ENCODE assay signal across 8 cellular contexts in the genomic region with DNA sequence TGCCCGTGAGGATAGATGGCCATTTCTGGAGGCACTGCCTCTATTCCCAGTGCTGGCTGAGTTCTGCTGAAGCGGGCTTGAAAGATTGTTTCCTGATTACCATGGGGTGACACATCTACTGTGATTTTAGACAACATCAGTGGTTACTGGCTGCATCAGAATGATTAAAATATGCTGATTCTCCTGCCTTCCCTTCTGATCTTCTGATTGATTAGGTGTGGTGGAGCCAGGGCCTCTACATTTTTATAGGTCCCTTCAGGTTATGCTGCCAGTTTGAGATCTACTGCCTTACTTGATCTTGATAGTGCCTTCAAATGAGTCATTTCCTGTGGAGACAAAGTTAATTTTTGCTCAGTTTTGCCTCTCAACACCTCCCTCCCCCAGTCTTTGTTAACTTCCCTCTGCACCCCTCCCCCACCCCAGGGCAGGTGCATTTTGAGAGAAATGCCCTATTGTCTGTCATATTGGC. TPM values are rescaled to one million over a fixed set of nuclear protein-coding genes. Genes with fewer than 3 reads are reported as not detected.
DNase-seq lines count a peak whose midpoint lies in the region; ATAC-seq and TF ChIP-seq lines count a peak whose summit lies in the region.

No MANE protein-coding gene starts in this region.

- no peak for TF ChIP-seq RAD21 in HCT116 (IDR thresholded peaks at IDR 0.05; ENCODE audit: low read depth)

- H3K27me3 ChIP-seq in HCT116 (ENCODE audit: insufficient read depth, low read length) (no peaks in the 10 kb centered on the region), PC-3 (ENCODE audit: low read length) (no peaks in the 10 kb centered on the region), mucosa of rectum (ENCODE audit: control insufficient read depth in 2 of 2, insufficient read depth in 2 of 2, low read length in 2 of 2) (no peaks in the 10 kb centered on the region), testis (no peaks in the 10 kb centered on the region), dorsolateral prefrontal cortex (no peaks in the 10 kb centered on the region)

- intact Hi-C loops in HCT116 (cut with micrococcal nuclease) = loop anchor here (10.0 kb wide), 1 partner anchor 234 kb away; no protein-coding TSS in a partner anchor
- intact Hi-C loops in PC-3 (cut with micrococcal nuclease) = no loop called here
- intact Hi-C loops in testis (cut with DNase I; ENCODE audit: low total_unique reads) = no loop called here
- intact Hi-C loops in dorsolateral prefrontal cortex (cut with DNase I) = loop anchor here in 1 of 2 donors (10.0 kb wide), 1 partner anchor 234 kb away; no protein-coding TSS in a partner anchor

- peak overlapping the region; percentile 44; the same call in 1 of the 2 replicates for H3K27ac ChIP-seq in HCT116 (ENCODE audit: low read depth, low read length)
- no peak overlapping the region for H3K27ac ChIP-seq in PC-3 (ENCODE audit: low read length)
- H3K27ac ChIP-seq in mucosa of rectum (ENCODE audit: low read depth in 2 of 2, low read length in 2 of 2) = peak overlapping the region; percentile 62 to 78
- H3K27ac ChIP-seq in testis = no peak overlapping the region
- peak overlapping the region in 17 of 59 donors; percentile 1 to 55 (median 34) for H3K27ac ChIP-seq in dorsolateral prefrontal cortex

- peaks cover 19% of the 10 kb centered on the region; the same call in 1 of the 2 replicates for H3K79me2 ChIP-seq in HCT116 (ENCODE audit: insufficient read depth, low read length)
- no peaks in the 10 kb centered on the region for H3K79me2 ChIP-seq in PC-3 (ENCODE audit: low read length)

- TF ChIP-seq CTCF in HCT116 (IDR thresholded peaks at IDR 0.05 in 2 of 3, conservative IDR thresholded peaks at IDR 0.05 in 1 of 3; ENCODE audit: borderline replicate concordance in 1 of 3, insufficient read depth in 1 of 3, low read depth in 2 of 3, low read length in 2 of 3) (no peak), PC-3 (conservative IDR thresholded peaks at IDR 0.05; ENCODE audit: low read depth, low read length) (no peak), testis (IDR thresholded peaks at IDR 0.05) (no peak), dorsolateral prefrontal cortex (IDR thresholded peaks at IDR 0.05 in 54 of 56, conservative IDR thresholded peaks at IDR 0.05 in 2 of 56; ENCODE audit: low read depth in 1 of 56, partially characterized antibody in 56 of 56) (no peak)

- peaks cover 7 to 11% of the 10 kb centered on the region in 2 experiments; a peak in 3 of 4 replicates for H3K36me3 ChIP-seq in HCT116 (ENCODE audit: control insufficient read depth in 1 of 2, insufficient read depth in 2 of 2, low read length in 2 of 2)
- H3K36me3 ChIP-seq in PC-3 (ENCODE audit: low read depth, low read length) = peaks cover 34% of the 10 kb centered on the region
- peaks cover 30 to 35% of the 10 kb centered on the region in 2 donors for H3K36me3 ChIP-seq in mucosa of rectum (ENCODE audit: control insufficient read depth in 2 of 2, insufficient read depth in 2 of 2, low read length in 2 of 2)
- H3K36me3 ChIP-seq in testis (ENCODE audit: low read depth, missing control alignments) = no peaks in the 10 kb centered on the region

- no peaks in the 10 kb centered on the region for H3F3A ChIP-seq in PC-3 (ENCODE audit: low read length, unreplicated experiment)

- POLR2A ChIA-PET in HCT116 (lab: Charles Lee) = no interaction called here
- POLR2A ChIA-PET in PC-3 (lab: Charles Lee; ENCODE audit: unreplicated experiment) = no interaction called here

- H3K4me3 ChIP-seq in HCT116 (replicated peaks in 1 of 2; ENCODE audit: low read depth in 1 of 2, low read length in 2 of 2) (peak overlapping the region in 1 of 2 experiments; percentile 4; a peak in 1 of 4 replicates), PC-3 (ENCODE audit: low read length) (no peak overlapping the region), mucosa of rectum (ENCODE audit: low read length in 2 of 2) (no peak overlapping the region), testis (no peak overlapping the region), dorsolateral prefrontal cortex (no peak overlapping the region)

- peaks cover 12 to 41% of the 10 kb centered on the region in 2 experiments for H3K4me1 ChIP-seq in HCT116 (ENCODE audit: control insufficient read depth in 1 of 2, insufficient read depth in 2 of 2, low read length in 2 of 2)
- H3K4me1 ChIP-seq in PC-3 (ENCODE audit: insufficient read depth, low read length) = peaks cover 12% of the 10 kb centered on the region
- H3K4me1 ChIP-seq in mucosa of rectum (ENCODE audit: control insufficient read depth in 2 of 2, insufficient read depth in 2 of 2, low read length in 2 of 2) = peaks cover 31 to 40% of the 10 kb centered on the region in 2 donors
- no peaks in the 10 kb centered on the region for H3K4me1 ChIP-seq in testis

- H2AFZ ChIP-seq in HCT116 (ENCODE audit: low read depth, low read length, poor library complexity, severe bottlenecking) (no peak overlapping the region), PC-3 (ENCODE audit: low read length) (no peak overlapping the region)

- BruUV-seq in HCT116 (replicated peaks; lab: Mats Ljungman, UMichigan) (no TSS peak), PC-3 (replicated peaks; lab: Mats Ljungman, UMichigan) (no TSS peak)

- CTCF ChIA-PET in HCT116 (lab: Charles Lee) = no interaction called here
- CTCF ChIA-PET in PC-3 (lab: Charles Lee) = no interaction called here

- DNase-seq in Daoy (ENCODE audit: low read depth) (peak; percentile 20), HCT116 (ENCODE audit: low read depth, low spot score) (no peak), PC-3 (peak; percentile 30), activated T-helper 1 cell treated with Interleukin-2 at 50 U/mL for 16 hours (ENCODE audit: low read depth) (peak; percentile 29), testis (no peak), dorsolateral prefrontal cortex (no peak), NCI-H1048 (lab: John Stamatoyannopoulos, UW) (no peak)

- H3K9me2 ChIP-seq in HCT116 (ENCODE audit: insufficient read depth) = no peaks in the 10 kb centered on the region
- H3K9me2 ChIP-seq in PC-3 (replicated peaks; ENCODE audit: low read length) = no peaks in the 10 kb centered on the region

- WGBS in testis, 2 donors = 75 to 79% methylated on average over 2 of the region's 2 CpGs

- RAD21 ChIA-PET in HCT116 (lab: Charles Lee; ENCODE audit: low non-redundant PET in 1 of 2, low total read pairs in 2 of 2, uncharacterized antibody in 2 of 2, unreplicated experiment in 2 of 2) = no interaction called here

- H4K20me1 ChIP-seq in HCT116 (ENCODE audit: insufficient read depth) (no peaks in the 10 kb centered on the region; the same call in 1 of the 2 replicates), PC-3 (ENCODE audit: low read length) (peaks cover 5% of the 10 kb centered on the region; the same call in 1 of the 2 replicates)

- peak overlapping the region; percentile 55 for H3K4me2 ChIP-seq in HCT116 (ENCODE audit: low read length)
- no peak overlapping the region for H3K4me2 ChIP-seq in PC-3 (ENCODE audit: low read length)

- H3K9me3 ChIP-seq in HCT116 (ENCODE audit: control insufficient read depth in 1 of 2, insufficient read depth in 1 of 2, low read depth in 1 of 2, low read length in 2 of 2) (no peaks in the 10 kb centered on the region), PC-3 (ENCODE audit: low read length) (no peaks in the 10 kb centered on the region), mucosa of rectum (ENCODE audit: control insufficient read depth in 2 of 2, low read length in 2 of 2) (no peaks in the 10 kb centered on the region), testis (no peaks in the 10 kb centered on the region)

- ATAC-seq in HCT116 = peak; percentile 74
- ATAC-seq in PC-3 = peak; percentile 58

- no peak for TF ChIP-seq POLR2A in HCT116 (IDR thresholded peaks at IDR 0.05; ENCODE audit: borderline replicate concordance, extremely low read depth, insufficient read depth, insufficient read length)
- no peak for TF ChIP-seq POLR2A in testis (IDR thresholded peaks at IDR 0.05)

- no peak overlapping the region for H3K9ac ChIP-seq in HCT116 (ENCODE audit: low read length)
- H3K9ac ChIP-seq in PC-3 (ENCODE audit: low read length) = no peak overlapping the region
- peak overlapping the region; percentile 31 to 35 for H3K9ac ChIP-seq in mucosa of rectum (ENCODE audit: low read depth in 1 of 2, low read length in 2 of 2)

TF ChIP-seq in HCT116, 20 proteins besides CTCF, POLR2A, EP300 and RAD21:
- no peak for TF ChIP-seq SIN3A (IDR thresholded peaks at IDR 0.05; ENCODE audit: low read depth)
- TF ChIP-seq CBX3 (IDR thresholded peaks at IDR 0.05; ENCODE audit: low read depth) = no peak
- TF ChIP-seq SP1 (IDR thresholded peaks at IDR 0.05; ENCODE audit: low read depth) = peak; percentile 57
- TF ChIP-seq, protein P1, sequence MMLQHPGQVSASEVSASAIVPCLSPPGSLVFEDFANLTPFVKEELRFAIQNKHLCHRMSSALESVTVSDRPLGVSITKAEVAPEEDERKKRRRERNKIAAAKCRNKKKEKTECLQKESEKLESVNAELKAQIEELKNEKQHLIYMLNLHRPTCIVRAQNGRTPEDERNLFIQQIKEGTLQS (IDR thresholded peaks at IDR 0.05) = no peak
- no peak for TF ChIP-seq ZNF274 (IDR thresholded peaks at IDR 0.05; ENCODE audit: low read depth, low read length)
- peak; percentile 59; the same call in 1 of the 2 replicates for TF ChIP-seq JUND (IDR thresholded peaks at IDR 0.05)
- no peak for TF ChIP-seq YY1 (IDR thresholded peaks at IDR 0.05; ENCODE audit: extremely low read depth, insufficient replicate concordance, low read depth, low read length)
- no peak for TF ChIP-seq ZFX (IDR thresholded peaks at IDR 0.05)
- TF ChIP-seq FOSL1 (IDR thresholded peaks at IDR 0.05; ENCODE audit: low read depth) = peak; percentile 70
- TF ChIP-seq ELF1 (IDR thresholded peaks at IDR 0.05; ENCODE audit: borderline replicate concordance, low read depth) = no peak
- peak; percentile 59 for TF ChIP-seq TCF7L2 (IDR thresholded peaks at IDR 0.05; ENCODE audit: borderline replicate concordance, extremely low read depth, insufficient read depth, insufficient read length)
- no peak for TF ChIP-seq CEBPB (IDR thresholded peaks at IDR 0.05; ENCODE audit: low read depth)

RNA-seq across cellular contexts. Expression of a gene that starts 31.6 kb away (rescaled TPM):
- total RNA-seq in Daoy (2014; rRNA removed; shearing (Covaris generic)) = 0.29 and 0.30 TPM in 2 replicates
- total RNA-seq in HCT116 (2021; ENCODE audit: unreplicated experiment) = 14.0 TPM
- 8.4 and 8.9 TPM in 2 replicates for polyA plus RNA-seq in HCT116 (2012)
- total RNA-seq in PC-3 (2014; rRNA removed) = 11.1 and 14.3 TPM in 2 replicates
- total RNA-seq in testis = 10 to 100 TPM; 14.5 to 15.9 TPM
- polyA plus RNA-seq in testis (ENCODE audit: insufficient read depth, low read depth, low replicate concordance) = 7.3 TPM
- 10 to 100 TPM in 119 of 120 experiments, 1 to 10 TPM in 1; 9.4 to 82.0 (median 34.1) TPM for total RNA-seq in dorsolateral prefrontal cortex

Comparison
In these comparisons a context has a peak if more than half of its experiments do, and no peak if none do; other contexts are left out.
1. DNase-seq: peak in Daoy (single experiment), PC-3 (single experiment) and activated T-helper 1 cell treated with Interleukin-2 at 50 U/mL for 16 hours (single experiment); none in HCT116 (single experiment), testis (single experiment), dorsolateral prefrontal cortex (0 of 10) and NCI-H1048 (single experiment).
2. H3K27ac ChIP-seq: peak in HCT116 (single experiment) and mucosa of rectum (2 of 2); none in PC-3 (single experiment) and testis (0 of 2).
3. H3K9ac ChIP-seq: peak in mucosa of rectum (2 of 2); none in HCT116 (single experiment) and PC-3 (single experiment).